ENCODE assay signal across 16 cellular contexts in the genomic region with DNA sequence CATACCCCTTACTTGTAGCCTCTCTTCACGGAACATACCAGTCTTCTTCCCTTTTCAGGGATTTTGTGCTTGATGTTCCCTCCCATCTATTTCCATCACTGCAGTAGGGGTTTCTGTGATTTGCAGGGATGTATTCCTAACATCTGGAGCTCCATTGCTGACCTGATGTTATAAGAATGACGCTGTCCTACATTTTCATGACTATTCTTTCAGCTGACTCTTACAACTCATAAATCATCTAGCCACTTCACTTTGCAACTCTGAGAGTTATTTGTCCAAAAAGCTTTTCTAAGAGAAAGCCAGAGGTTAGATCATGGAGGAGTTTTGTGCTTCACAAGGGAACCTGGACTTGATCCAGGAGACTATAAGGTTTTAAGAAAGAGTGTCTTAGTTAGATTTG.
"Had no signal": no experiment of that assay in that cellular context is flagged by ENCODE, and none has a peak within 500 bp of the region (broad histone marks: within the 10 kb centered on the region; RNA-seq: fewer than 3 reads in every experiment).

No MANE protein-coding gene starts in this region.

- DNase-seq: effector memory CD4-positive, alpha-beta T cell; esophagus squamous epithelium; glutamatergic neuron; islet precursor cell; mammary epithelial cell; mucosa of descending colon; naive thymus-derived CD8-positive, alpha-beta T cell; small intestine; stimulated activated CD4-positive, alpha-beta T cell treated with anti-CD3 and anti-CD28 coated beads, Interleukin-12 subunit alpha, Interleukin-12 subunit beta, amount 100 ng/mL, for 4 hours; stimulated activated naive CD4-positive, alpha-beta T cell; stomach; trophoblast cell had no signal

- H3K27me3 ChIP-seq: gastroesophageal sphincter, stomach had no signal

- H3K27ac ChIP-seq: esophagus squamous epithelium, gastroesophageal sphincter, neutrophil, stomach had no signal

- H3K9me3 ChIP-seq: esophagus squamous epithelium, gastroesophageal sphincter, mucosa of descending colon, neutrophil, stomach had no signal

- H3K4me1 ChIP-seq: esophagus squamous epithelium, gastroesophageal sphincter, stomach had no signal

- H3K36me3 ChIP-seq: esophagus squamous epithelium, gastroesophageal sphincter, neutrophil, stomach had no signal

- H3K4me3 ChIP-seq: esophagus squamous epithelium, gastroesophageal sphincter, mucosa of descending colon, stomach had no signal

- ATAC-seq: gastroesophageal sphincter; left lobe of liver; mucosa of descending colon; naive thymus-derived CD8-positive, alpha-beta T cell; sciatic nerve had no signal
